In the genomic region with DNA sequence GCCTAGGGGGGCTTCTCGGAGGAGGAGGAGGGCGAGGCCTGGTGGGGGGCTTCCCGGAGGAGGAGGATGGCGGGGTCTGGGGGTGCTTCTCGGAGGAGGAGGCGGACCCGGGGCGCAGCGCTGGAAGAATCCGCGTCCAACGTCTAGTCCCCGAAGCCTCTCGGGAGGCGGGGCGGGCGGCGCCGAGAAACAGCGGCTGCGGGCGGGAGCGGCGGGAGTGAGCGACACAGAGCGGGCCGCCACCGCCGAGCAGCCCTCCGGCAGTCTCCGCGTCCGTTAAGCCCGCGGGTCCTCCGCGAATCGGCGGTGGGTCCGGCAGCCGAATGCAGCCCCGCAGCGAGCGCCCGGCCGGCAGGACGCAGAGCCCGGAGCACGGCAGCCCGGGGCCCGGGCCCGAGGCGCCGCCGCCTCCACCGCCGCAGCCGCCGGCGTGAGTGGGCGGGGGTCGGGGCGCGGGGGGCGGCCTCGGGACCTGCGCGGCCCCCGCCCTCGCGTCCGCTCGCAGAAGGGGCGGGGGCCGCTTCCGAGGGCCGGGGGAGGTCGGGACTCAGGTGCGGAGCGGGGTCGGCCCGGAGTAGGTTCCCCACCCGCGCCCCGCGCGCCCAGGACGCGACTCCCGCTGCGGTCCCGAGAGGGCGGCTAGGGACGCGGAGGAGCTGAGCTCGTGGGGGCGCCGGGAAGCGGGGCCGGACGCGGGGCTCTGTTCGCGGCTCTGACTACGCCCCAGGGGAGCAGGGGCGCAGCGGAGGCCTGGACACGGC, we compare ENCODE assay signal across 8 cellular contexts. TPM values are rescaled to one million over a fixed set of nuclear protein-coding genes. Genes with fewer than 3 reads are reported as not detected.
DNase-seq lines count a peak whose midpoint lies in the region; ATAC-seq and TF ChIP-seq lines count a peak whose summit lies in the region.

TSS of gene KLHL17 (plus strand) at position 214 of the 761 bp plus-strand sequence. CDS start at position 324, 110 bp downstream.

- H3K36me3 Mint-ChIP-seq in neural progenitor cell: peaks cover 8% of the 10 kb centered on the region

- peak; percentile 46 for ATAC-seq in HG03432 (IDR thresholded peaks at IDR 0.05; ENCODE audit: unreplicated experiment)

- peaks cover 8% of the 10 kb centered on the region for H3K4me1 Mint-ChIP-seq in neural progenitor cell

- H3K36me3 ChIP-seq in neural progenitor cell (no peaks in the 10 kb centered on the region), stomach (peaks cover 26 to 49% (median 41%) of the 10 kb centered on the region in 4 donors)

- peaks cover 38% of the 10 kb centered on the region for H3K27me3 ChIP-seq in neural progenitor cell
- peaks cover 0 to 6% (median 0%) of the 10 kb centered on the region in 3 donors for H3K27me3 ChIP-seq in stomach

- no peak for TF ChIP-seq POLR2A in stomach (IDR thresholded peaks at IDR 0.05)

- peak within 1 kb of the TSS; percentile 54 to 67 for H3K4me3 ChIP-seq in foreskin fibroblast (ENCODE audit: low read depth in 1 of 2, low read length in 2 of 2)
- H3K4me3 ChIP-seq in neural progenitor cell: peak within 1 kb of the TSS; percentile 87
- peak within 1 kb of the TSS; percentile 99 to 100 (median 100) for H3K4me3 ChIP-seq in stomach

- no peaks in the 10 kb centered on the region for H3K9me3 Mint-ChIP-seq in neural progenitor cell

- peaks cover 4% of the 10 kb centered on the region for H3K4me1 ChIP-seq in neural progenitor cell
- peaks cover 29 to 47% (median 44%) of the 10 kb centered on the region in 4 donors for H3K4me1 ChIP-seq in stomach

- TF ChIP-seq CTCF in foreskin fibroblast (IDR thresholded peaks at IDR 0.05; ENCODE audit: low read depth, low read length): no peak
- no peak for TF ChIP-seq CTCF in neural progenitor cell (IDR thresholded peaks at IDR 0.05)
- no peak for TF ChIP-seq CTCF in stomach (IDR thresholded peaks at IDR 0.05)

- H3K27ac ChIP-seq in neural progenitor cell: no peak within 1 kb of the TSS
- peak within 1 kb of the TSS in 2 of 5 donors; percentile 72 to 80 for H3K27ac ChIP-seq in stomach

- intact Hi-C loops in stomach (cut with DNase I; ENCODE audit: low total_unique reads): no loop called here

- peaks cover 36% of the 10 kb centered on the region for H4K20me1 ChIP-seq in neural progenitor cell (ENCODE audit: low read depth)

- TF ChIP-seq EP300 in stomach (IDR thresholded peaks at IDR 0.05): no peak

- H3K4me3 Mint-ChIP-seq in neural progenitor cell: peak within 1 kb of the TSS; percentile 83

- peaks cover 15% of the 10 kb centered on the region for H3K27me3 Mint-ChIP-seq in neural progenitor cell (ENCODE audit: insufficient read depth, low read depth)

- no peak within 1 kb of the TSS for H3K27ac Mint-ChIP-seq in neural progenitor cell

- peaks cover 22% of the 10 kb centered on the region for H3K79me2 ChIP-seq in neural progenitor cell (ENCODE audit: low read depth)

- H3K4me2 ChIP-seq in neural progenitor cell: peak within 1 kb of the TSS; percentile 92

- no peak within 1 kb of the TSS for H3K9ac ChIP-seq in neural progenitor cell

- 0 to 2% (median 1%) methylated on average over 25 to 107 of the region's 108 CpGs for WGBS in stomach, 5 donors

- H3K9me3 ChIP-seq in neural progenitor cell (ENCODE audit: low read depth) (no peaks in the 10 kb centered on the region), stomach (no peaks in the 10 kb centered on the region)

- H3F3A ChIP-seq in neural progenitor cell (ENCODE audit: low read depth): no peaks in the 10 kb centered on the region

- no peak within 1 kb of the TSS for H2AFZ ChIP-seq in neural progenitor cell (replicated peaks)

- DNase-seq in DMS 273 (lab: John Stamatoyannopoulos, UW; ENCODE audit: unreplicated experiment): peak; percentile 92
- DNase-seq in DMS 273 treated with DMSO at 0.1 percent for 48 hours (lab: John Stamatoyannopoulos, UW): no peak
- DNase-seq in SHP77 treated with DMSO at 0.1 percent for 48 hours (lab: John Stamatoyannopoulos, UW): peak; percentile 12
- peak; percentile 71 for DNase-seq in activated effector memory CD4-positive, alpha-beta T cell treated with Interleukin-2 at 50 U/mL for 16 hours
- peak; percentile 71 to 91 for DNase-seq in foreskin fibroblast
- DNase-seq in neural progenitor cell (ENCODE audit: low spot score): peak; percentile 87
- DNase-seq in stomach: peak; percentile 80

RNA-seq across cellular contexts. Expression of gene KLHL17, which starts in this region (rescaled TPM):
- 10.7 and 33.8 TPM in 2 replicates for total RNA-seq in neural progenitor cell (ENCODE audit: low replicate concordance)
- total RNA-seq in stomach: 10 to 100 TPM in 2 of 5 donors, 1 to 10 TPM in 3; 1.7 to 99.9 (median 8.1) TPM
- polyA plus RNA-seq in stomach: 10 to 100 TPM in 1 of 3 donors, 1 to 10 TPM in 2; 6.0 to 19.3 (median 7.2) TPM
